Comparison of ENCODE assay signal across 8 cellular contexts in genomic region chr6:9412951-9413559, GRCh38.
DNase-seq lines count a peak whose midpoint lies in the region; ATAC-seq and TF ChIP-seq lines count a peak whose summit lies in the region.

No MANE protein-coding gene starts in this region.

- DNase-seq in AG09319 (ENCODE audit: extremely low read depth, low read depth): no peak
- peak; percentile 27 for DNase-seq in HT1080 (ENCODE audit: low read depth)
- no peak for DNase-seq in RWPE2 (ENCODE audit: low spot score)
- DNase-seq in heart right ventricle: peak; percentile 7
- DNase-seq in foreskin melanocyte: no peak

- no peaks in the 10 kb centered on the region for H3K36me3 ChIP-seq in RWPE2 (ENCODE audit: low read depth)
- H3K36me3 ChIP-seq in heart right ventricle: no peaks in the 10 kb centered on the region

- intact Hi-C loops in heart right ventricle (cut with DNase I): loop anchor here in 8 of 10 donors (2.0 to 10.0 kb wide), 5 partner anchors 158 to 431 kb away; no protein-coding TSS in a partner anchor

- H3K9me3 ChIP-seq in RWPE2 (ENCODE audit: severe bottlenecking) (no peaks in the 10 kb centered on the region), heart right ventricle (no peaks in the 10 kb centered on the region)

- H3K27ac ChIP-seq in RWPE2 (ENCODE audit: poor library complexity, severe bottlenecking) (no peak overlapping the region), heart right ventricle (no peak overlapping the region)

- peak; percentile 65 for ATAC-seq in GM18508 (IDR thresholded peaks at IDR 0.05; ENCODE audit: insufficient read depth, unreplicated experiment)
- ATAC-seq in RWPE2 (ENCODE audit: low read depth): peak; percentile 71
- peak in 1 of 8 donors; percentile 59 for ATAC-seq in heart right ventricle
- ATAC-seq in HG03025 (IDR thresholded peaks at IDR 0.05; ENCODE audit: low FRiP score, unreplicated experiment): no peak
- no peak for ATAC-seq in HG03460 (IDR thresholded peaks at IDR 0.05; ENCODE audit: unreplicated experiment)

- H3K4me3 ChIP-seq in RWPE2 (ENCODE audit: severe bottlenecking) (no peak overlapping the region), heart right ventricle (no peak overlapping the region)

- peak; percentile 50 for TF ChIP-seq CTCF in AG09319 (IDR thresholded peaks at IDR 0.05; ENCODE audit: low read depth, low read length)
- TF ChIP-seq CTCF in RWPE2 (IDR thresholded peaks at IDR 0.05; ENCODE audit: poor library complexity, severe bottlenecking): peak; percentile 68
- peak in 8 of 9 donors; percentile 26 to 58 (median 48) for TF ChIP-seq CTCF in heart right ventricle (IDR thresholded peaks at IDR 0.05)

- no peaks in the 10 kb centered on the region for H3K4me1 ChIP-seq in RWPE2 (ENCODE audit: insufficient read depth, poor library complexity, severe bottlenecking)
- H3K4me1 ChIP-seq in heart right ventricle: no peaks in the 10 kb centered on the region

- H3K27me3 ChIP-seq in RWPE2 (ENCODE audit: insufficient read depth, poor library complexity, severe bottlenecking): no peaks in the 10 kb centered on the region
- no peaks in the 10 kb centered on the region for H3K27me3 ChIP-seq in heart right ventricle

- WGBS in heart right ventricle, 2 donors: 26 to 28% methylated on average over 5 of the region's 5 CpGs

Comparison
In these comparisons a context has a peak if more than half of its experiments do, and no peak if none do; other contexts are left out.
1. DNase-seq: peak in HT1080 (single experiment) and heart right ventricle (2 of 2); none in AG09319 (single experiment), RWPE2 (single experiment) and foreskin melanocyte (single experiment).
2. ATAC-seq: peak in GM18508 (single experiment) and RWPE2 (single experiment); none in HG03025 (single experiment) and HG03460 (single experiment).
3. Peak in every context shown above with its lines, with median percentiles within 50 percentile points of each other: CTCF ChIP-seq.